In genomic region chr2:46540496-46541342, GRCh38 we compare ENCODE assay signal across 9 cellular contexts. TPM values are rescaled to one million over a fixed set of nuclear protein-coding genes. Genes with fewer than 3 reads are reported as not detected.
DNase-seq lines count a peak whose midpoint lies in the region; ATAC-seq, FAIRE-seq and TF ChIP-seq lines count a peak whose summit lies in the region.
"Had no signal": no experiment of that assay in that cellular context is flagged by ENCODE, and none has a peak within 500 bp of the region (broad histone marks: within the 10 kb centered on the region; RNA-seq: fewer than 3 reads in every experiment).

No MANE protein-coding gene starts in this region.

- no peak for TF ChIP-seq EP300 in A549 (IDR thresholded peaks at IDR 0.05)
- no peak for TF ChIP-seq EP300 in HepG2 (IDR thresholded peaks at IDR 0.05; ENCODE audit: low read depth in 2 of 2, low read length in 2 of 2)
- TF ChIP-seq EP300 in HepG2 (CRISPR knock-in tag; IDR thresholded peaks at IDR 0.05; ENCODE audit: borderline replicate concordance): no peak
- TF ChIP-seq EP300 in transverse colon (IDR thresholded peaks at IDR 0.05; ENCODE audit: low read depth): no peak

- TF ChIP-seq POLR2A in A549 (IDR thresholded peaks at IDR 0.05; ENCODE audit: low read length) (no peak), body of pancreas (IDR thresholded peaks at IDR 0.05) (no peak), HepG2 (IDR thresholded peaks at IDR 0.05; ENCODE audit: insufficient read depth in 1 of 2, low read depth in 2 of 2, low read length in 2 of 2) (no peak), transverse colon (IDR thresholded peaks at IDR 0.05) (no peak)

- H3K27me3 ChIP-seq in body of pancreas (no peaks in the 10 kb centered on the region), HepG2 (ENCODE audit: control insufficient read depth in 1 of 2, insufficient read depth in 2 of 2, low read length in 2 of 2) (peaks cover 0 to 3% of the 10 kb centered on the region in 2 experiments; a peak in 1 of 5 replicates), transverse colon (no peaks in the 10 kb centered on the region)
- H3K27me3 ChIP-seq: foreskin keratinocyte had no signal

- intact Hi-C loops in body of pancreas (cut with DNase I): no loop called here
- intact Hi-C loops in HepG2 (cut with micrococcal nuclease; ENCODE audit: unreplicated experiment): no loop called here
- intact Hi-C loops in transverse colon (cut with DNase I; ENCODE audit: low total_unique reads): no loop called here

- H3K4me3 ChIP-seq in A549: peak overlapping the region; percentile 80; the same call in 2 of the 3 replicates
- no peak overlapping the region for H3K4me3 ChIP-seq in body of pancreas
- H3K4me3 ChIP-seq in HepG2 (replicated peaks in 1 of 3; ENCODE audit: insufficient read depth in 1 of 3, low read depth in 2 of 3, low read length in 3 of 3): peak overlapping the region in 1 of 3 experiments; percentile 74; a peak in 2 of 6 replicates
- H3K4me3 ChIP-seq in transverse colon: no peak overlapping the region

- no peaks in the 10 kb centered on the region for H3K79me2 ChIP-seq in HepG2 (ENCODE audit: insufficient read depth, low read length)

- no peak for TF ChIP-seq RAD21 in A549 (conservative IDR thresholded peaks at IDR 0.05 in 1 of 2, IDR thresholded peaks at IDR 0.05 in 1 of 2)
- no peak for TF ChIP-seq RAD21 in HepG2 (CRISPR knock-in tag; IDR thresholded peaks at IDR 0.05)

- in situ Hi-C loops in HepG2 (cut with HindIII; ENCODE audit: extremely low pct_ligation_motif_present, low pct_unique_long_range_greater_than_20kb): no loop called here
- in situ Hi-C loops in transverse colon (cut with MboI; ENCODE audit: low pct_ligation_motif_present in 1 of 4, low pct_unique_long_range_greater_than_20kb in 1 of 4, low sequenced_read_pairs in 3 of 4): no loop called here

- 61% methylated on average over 9 of the region's 9 CpGs for WGBS in A549 (ENCODE audit: missing lambda C conversion rate)
- WGBS in body of pancreas, 2 donors: 64 to 68% methylated on average over 9 of the region's 9 CpGs
- 72% methylated on average over 9 of the region's 9 CpGs for WGBS in HepG2 (ENCODE audit: low lambda C conversion rate)
- WGBS in transverse colon (ENCODE audit: low coverage in 1 of 2), 2 donors: 67 to 69% methylated on average over 3 to 9 of the region's 9 CpGs

- ATAC-seq in A549: no peak
- ATAC-seq in body of pancreas: no peak
- no peak for ATAC-seq in HepG2
- ATAC-seq in HG03045 (IDR thresholded peaks at IDR 0.05; ENCODE audit: unreplicated experiment): no peak
- no peak for ATAC-seq in HG03342 (IDR thresholded peaks at IDR 0.05; ENCODE audit: unreplicated experiment)

- no peak for FAIRE-seq in A549 (lab: Jason Lieb, UNC)
- FAIRE-seq in HepG2 (lab: Jason Lieb, UNC): no peak

- H3K9me3 ChIP-seq in A549 (no peaks in the 10 kb centered on the region), body of pancreas (no peaks in the 10 kb centered on the region), HepG2 (ENCODE audit: low read length) (no peaks in the 10 kb centered on the region), transverse colon (no peaks in the 10 kb centered on the region)

- DNase-seq in A549 (ENCODE audit: low read depth in 1 of 2, low spot score in 1 of 2) (peak; percentile 33 to 68), HS-5 (ENCODE audit: low read depth) (peak; percentile 52), body of pancreas (peak; percentile 30 to 58 (median 54)), HepG2 (ENCODE audit: low spot score) (peak; percentile 42), transverse colon (no peak), AML-193 (lab: John Stamatoyannopoulos, UW) (no peak)

- CTCF ChIA-PET in A549 (lab: Yijun Ruan, JAX): interaction anchor here (0.6 to 1.7 kb wide), 14 partner anchors 10 to 706 kb away, joined by 3 to 8 read pairs (median 4); no protein-coding TSS in a partner anchor
- CTCF ChIA-PET in HepG2 (lab: Yijun Ruan, JAX; ENCODE audit: low intra/inter-chr PET ratio, low total read pairs): no interaction called here

- peak overlapping the region; percentile 57; the same call in 1 of the 2 replicates for H3K9ac ChIP-seq in HepG2 (ENCODE audit: insufficient read depth, low read depth, low read length)

- POLR2A ChIA-PET in A549 (lab: Yijun Ruan, JAX) (interaction anchor here (1.1 kb wide), 1 partner anchor 132 kb away, joined by 3 read pairs; no protein-coding TSS in a partner anchor), HepG2 (lab: Yijun Ruan, JAX) (interaction anchor here (1.0 kb wide), 1 partner anchor 10 kb away, joined by 3 read pairs; no protein-coding TSS in a partner anchor)

- H3K36me3 ChIP-seq in body of pancreas (replicated peaks in 1 of 2; ENCODE audit: insufficient read depth in 1 of 2, low read depth in 2 of 2) (no peaks in the 10 kb centered on the region), HepG2 (replicated peaks in 1 of 2; ENCODE audit: control insufficient read depth in 1 of 2, insufficient read depth in 2 of 2, low read length in 2 of 2) (no peaks in the 10 kb centered on the region), transverse colon (no peaks in the 10 kb centered on the region)

- peaks cover 32% of the 10 kb centered on the region for H3K4me1 ChIP-seq in A549
- H3K4me1 ChIP-seq in body of pancreas: peaks cover 33% of the 10 kb centered on the region
- H3K4me1 ChIP-seq in HepG2 (ENCODE audit: insufficient read depth, low read length): peaks cover 44% of the 10 kb centered on the region
- H3K4me1 ChIP-seq in transverse colon: peaks cover 0 to 28% (median 13%) of the 10 kb centered on the region in 4 donors
- H3K4me1 ChIP-seq: foreskin keratinocyte had no signal

- peaks cover 3% of the 10 kb centered on the region; the same call in 1 of the 2 replicates for H4K20me1 ChIP-seq in HepG2 (ENCODE audit: insufficient read depth, low read length)

- BruUV-seq in HepG2 (replicated peaks; lab: Mats Ljungman, UMichigan): no TSS peak

- H3K4me2 ChIP-seq in A549 (peak overlapping the region; percentile 99), HepG2 (ENCODE audit: low read depth, low read length) (peak overlapping the region; percentile 99)

- H2AFZ ChIP-seq in HepG2 (ENCODE audit: low read length): no peak overlapping the region

- H3K27ac ChIP-seq in A549 (peak overlapping the region; percentile 91 to 97), body of pancreas (peak overlapping the region; percentile 63 to 96 (median 80)), HepG2 (ENCODE audit: extremely low read length, insufficient read depth, low read length) (no peak overlapping the region), transverse colon (peak overlapping the region; percentile 84 to 91 (median 90))
- H3K27ac ChIP-seq: foreskin keratinocyte had no signal

- TF ChIP-seq CTCF in A549 (IDR thresholded peaks at IDR 0.05) (no peak), body of pancreas (IDR thresholded peaks at IDR 0.05) (no peak), HepG2 (CRISPR knock-in tag; IDR thresholded peaks at IDR 0.05) (no peak), transverse colon (IDR thresholded peaks at IDR 0.05) (no peak)

RNA-seq across cellular contexts. Expression of gene RHOQ, which starts 1.6 kb away (rescaled TPM):
- 94.5 and 100 TPM in 2 replicates for polyA plus RNA-seq in A549 (2011; rRNA removed)
- polyA plus RNA-seq in A549 (2012; cell fraction: cytosol; rRNA removed): 30.3 and 31.8 TPM in 2 replicates
- polyA plus RNA-seq in A549 (2012; cell fraction: nucleus; rRNA removed): 56.7 and 84.5 TPM in 2 replicates
- 58.8 to 75.5 TPM (median 63.0 TPM) in 3 replicates for polyA plus RNA-seq in A549 (2017; fragmentation: RNase III; extraction: RNeasy Plus Mini Kit Qiagen cat#74134 plus additional on column Dnase treatment)
- 38.0 and 38.5 TPM in 2 replicates for polyA minus RNA-seq in A549 (2011; rRNA and poly(A)+ RNA removed)
- total RNA-seq in body of pancreas: 10 to 100 TPM; 36.1 to 46.5 TPM
- 9.9 and 10.4 TPM in 2 replicates for total RNA-seq in HepG2 (2016; rRNA removed; fragmentation: Illumina TruSeq; extraction: Trizol)
- 3.3 and 5.5 TPM in 2 replicates for total RNA-seq in HepG2 (2016; cell fraction: cytosol; rRNA removed; fragmentation: Illumina TruSeq; extraction: Trizol; ENCODE audit: low read depth)
- 10.0 and 12.4 TPM in 2 replicates for total RNA-seq in HepG2 (2016; cell fraction: insoluble cytoplasmic fraction; rRNA removed; fragmentation: Illumina TruSeq; extraction: Trizol)
- total RNA-seq in HepG2 (2016; cell fraction: membrane; rRNA removed; fragmentation: Illumina TruSeq; extraction: Trizol): 13.3 and 16.6 TPM in 2 replicates
- 9.2 and 11.0 TPM in 2 replicates for total RNA-seq in HepG2 (2016; cell fraction: nucleus; rRNA removed; fragmentation: Illumina TruSeq; extraction: Trizol)
- 14.2 and 15.3 TPM in 2 replicates for polyA plus RNA-seq in HepG2 (2011; rRNA removed)
- polyA plus RNA-seq in HepG2 (2011; cell fraction: cytosol; rRNA removed): 7.9 and 10.3 TPM in 2 replicates
- 26.2 and 28.8 TPM in 2 replicates for polyA plus RNA-seq in HepG2 (2011; cell fraction: nucleus; rRNA removed)
- 11.3 and 19.1 TPM in 2 replicates for polyA plus RNA-seq in HepG2 (2012)
- 8.8 and 10.2 TPM in 2 replicates for polyA plus RNA-seq in HepG2 (2016; cell fraction: cytosol; fragmentation: Illumina TruSeq; extraction: Trizol; ENCODE audit: low read depth)
- 14.1 and 17.4 TPM in 2 replicates for polyA plus RNA-seq in HepG2 (2016; cell fraction: insoluble cytoplasmic fraction; fragmentation: Illumina TruSeq; extraction: Trizol; ENCODE audit: low read depth)
- polyA plus RNA-seq in HepG2 (2016; cell fraction: membrane; fragmentation: Illumina TruSeq; extraction: Trizol; ENCODE audit: low read depth): 15.9 and 20.9 TPM in 2 replicates
- 19.6 and 24.7 TPM in 2 replicates for polyA plus RNA-seq in HepG2 (2016; cell fraction: nucleus; fragmentation: Illumina TruSeq; extraction: Trizol; ENCODE audit: insufficient read depth, low read depth)
- polyA minus RNA-seq in HepG2 (2011; rRNA and poly(A)+ RNA removed; ENCODE audit: low replicate concordance): 10.9 and 13.6 TPM in 2 replicates
- polyA minus RNA-seq in HepG2 (2011; cell fraction: cytosol; rRNA and poly(A)+ RNA removed): 6.4 and 6.5 TPM in 2 replicates
- 25.6 and 33.1 TPM in 2 replicates for polyA minus RNA-seq in HepG2 (2011; cell fraction: nucleus; rRNA and poly(A)+ RNA removed)
- 10 to 100 TPM in 3 of 4 donors, 1 to 10 TPM in 1; 8.2 to 58.1 (median 41.6) TPM for total RNA-seq in transverse colon

RNA-seq across cellular contexts. Expression of gene ATP6V1E2, which starts 1.7 kb away (rescaled TPM):
- polyA plus RNA-seq in A549 (2011; rRNA removed) (32.4 and 45.6 TPM in 2 replicates), A549 (2017; fragmentation: RNase III; extraction: RNeasy Plus Mini Kit Qiagen cat#74134 plus additional on column Dnase treatment) (18.6 to 22.7 TPM (median 19.1 TPM) in 3 replicates), HepG2 (2011; rRNA removed) (1.9 and 2.9 TPM in 2 replicates)
- 17.3 and 19.6 TPM in 2 replicates for polyA plus RNA-seq in A549 (2012; cell fraction: cytosol; rRNA removed)
- 11.1 and 13.5 TPM in 2 replicates for polyA plus RNA-seq in A549 (2012; cell fraction: nucleus; rRNA removed)
- polyA minus RNA-seq in A549 (2011; rRNA and poly(A)+ RNA removed): 34.1 and 36.4 TPM in 2 replicates
- total RNA-seq in body of pancreas (1 to 10 TPM in 1 of 2 donors, under 1 TPM in 1; 0.99 to 2.9 TPM), HepG2 (2016; rRNA removed; fragmentation: Illumina TruSeq; extraction: Trizol) (2.1 and 2.4 TPM in 2 replicates), transverse colon (1 to 10 TPM in 3 of 4 donors, not detected in 1; 1.2 to 3.2 (median 2.2) TPM)
- 1.7 and 1.9 TPM in 2 replicates for total RNA-seq in HepG2 (2016; cell fraction: cytosol; rRNA removed; fragmentation: Illumina TruSeq; extraction: Trizol; ENCODE audit: low read depth)
- 2.1 and 2.5 TPM in 2 replicates for total RNA-seq in HepG2 (2016; cell fraction: insoluble cytoplasmic fraction; rRNA removed; fragmentation: Illumina TruSeq; extraction: Trizol)
- 4.3 and 5.3 TPM in 2 replicates for total RNA-seq in HepG2 (2016; cell fraction: membrane; rRNA removed; fragmentation: Illumina TruSeq; extraction: Trizol)
- total RNA-seq in HepG2 (2016; cell fraction: nucleus; rRNA removed; fragmentation: Illumina TruSeq; extraction: Trizol): 1.7 and 1.8 TPM in 2 replicates
- polyA plus RNA-seq in HepG2 (2011; cell fraction: cytosol; rRNA removed): 2.0 and 3.4 TPM in 2 replicates
- polyA plus RNA-seq in HepG2 (2011; cell fraction: nucleus; rRNA removed): 1.9 and 2.3 TPM in 2 replicates
- polyA plus RNA-seq in HepG2 (2012): 2.9 and 4.3 TPM in 2 replicates
- polyA plus RNA-seq in HepG2 (2016; cell fraction: cytosol; fragmentation: Illumina TruSeq; extraction: Trizol; ENCODE audit: low read depth): 1.9 and 2.8 TPM in 2 replicates
- 2.4 and 2.8 TPM in 2 replicates for polyA plus RNA-seq in HepG2 (2016; cell fraction: insoluble cytoplasmic fraction; fragmentation: Illumina TruSeq; extraction: Trizol; ENCODE audit: low read depth)
- polyA plus RNA-seq in HepG2 (2016; cell fraction: membrane; fragmentation: Illumina TruSeq; extraction: Trizol; ENCODE audit: low read depth): 3.7 and 4.6 TPM in 2 replicates
- polyA plus RNA-seq in HepG2 (2016; cell fraction: nucleus; fragmentation: Illumina TruSeq; extraction: Trizol; ENCODE audit: insufficient read depth, low read depth): 2.2 and 2.6 TPM in 2 replicates
- 1.9 and 13.7 TPM in 2 replicates for polyA minus RNA-seq in HepG2 (2011; rRNA and poly(A)+ RNA removed; ENCODE audit: low replicate concordance)
- 0.88 and 2.4 TPM in 2 replicates for polyA minus RNA-seq in HepG2 (2011; cell fraction: cytosol; rRNA and poly(A)+ RNA removed)
- polyA minus RNA-seq in HepG2 (2011; cell fraction: nucleus; rRNA and poly(A)+ RNA removed): 2.4 and 3.1 TPM in 2 replicates

Comparison
In these comparisons a context has a peak if more than half of its experiments do, and no peak if none do; other contexts are left out.
1. DNase-seq: peak in A549 (2 of 2), HS-5 (single experiment), body of pancreas (4 of 4) and HepG2 (single experiment); none in transverse colon (single experiment) and AML-193 (0 of 2).
2. Of the 38 proteins assayed by ChIP-seq in both HepG2 and A549: peak only in HepG2: BCL3; only in A549: JUNB and REST; in both: FOSL2 and ZFP36; in neither: 32; mixed calls (peak in some experiments, not most) for 1.